8 cellular contexts compared by ENCODE assay signal in the genomic region with DNA sequence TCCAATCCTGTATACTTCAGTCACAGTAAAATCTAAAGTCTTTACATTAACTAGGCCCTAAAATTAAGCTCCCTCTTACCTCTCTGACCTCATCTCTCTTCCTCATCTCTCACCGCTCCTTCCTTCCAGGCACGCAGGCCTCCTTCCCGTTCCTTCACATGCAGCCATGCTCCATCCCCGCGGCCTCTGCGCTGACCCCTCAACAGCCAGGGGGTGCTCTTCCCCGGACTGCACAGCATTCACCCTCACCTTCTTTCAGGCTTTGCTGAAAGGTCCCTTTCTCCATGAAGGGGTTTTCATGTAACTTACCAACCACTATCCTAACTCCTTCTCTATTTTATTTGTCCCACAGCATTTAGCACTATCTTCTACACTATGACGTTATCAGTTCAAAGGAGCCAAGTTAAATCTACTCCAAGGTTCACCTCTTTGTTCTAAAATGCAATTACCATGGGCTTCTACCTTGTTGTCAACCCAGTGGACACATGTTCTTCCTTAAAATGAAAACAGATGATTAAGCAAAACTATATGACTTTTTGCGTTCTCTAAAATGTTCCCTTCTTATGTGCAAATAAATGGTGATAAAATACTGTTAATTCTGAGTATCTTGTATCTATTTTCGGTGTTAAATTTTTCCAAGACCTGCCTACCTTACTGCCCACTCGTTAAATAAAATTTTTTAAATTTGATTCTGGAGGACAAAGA. TPM values are rescaled to one million over a fixed set of nuclear protein-coding genes. Genes with fewer than 3 reads are reported as not detected.
DNase-seq lines count a peak whose midpoint lies in the region; ATAC-seq and TF ChIP-seq lines count a peak whose summit lies in the region.

No MANE protein-coding gene starts in this region.

- H3K14ac ChIP-seq in mesenchymal stem cell (ENCODE audit: low read length in 2 of 2), result no peak overlapping the region

- H3K4me1 ChIP-seq in BE2C (no peaks in the 10 kb centered on the region), mesenchymal stem cell (ENCODE audit: control insufficient read depth, insufficient read depth, low read depth, low read length) (peaks cover 3% of the 10 kb centered on the region)

- peak; percentile 47 for TF ChIP-seq CTCF in BE2C (IDR thresholded peaks at IDR 0.05; ENCODE audit: low read depth, low read length)

- H3K36me3 Mint-ChIP-seq in IgD-negative memory B cell, result peaks cover 13% of the 10 kb centered on the region
- peaks cover 63% of the 10 kb centered on the region for H3K36me3 Mint-ChIP-seq in dendritic cell treated with granulocyte-macrophage colony-stimulating factor and Interleukin-4, amounts not matched to agents 40 ng/mL and 50 ng/mL, for 4 days (ENCODE audit: low read depth)

- H3K4me3 Mint-ChIP-seq in IgD-negative memory B cell, result peak overlapping the region in 1 of 4 donors; percentile 18
- H3K4me3 Mint-ChIP-seq in dendritic cell treated with granulocyte-macrophage colony-stimulating factor and Interleukin-4, amounts not matched to agents 40 ng/mL and 50 ng/mL, for 4 days, result no peak overlapping the region

- no peak overlapping the region for H2BK12ac ChIP-seq in mesenchymal stem cell (ENCODE audit: low read length in 2 of 2)

- peaks cover 5 to 13% (median 9%) of the 10 kb centered on the region in 3 donors for H3K4me1 Mint-ChIP-seq in IgD-negative memory B cell
- H3K4me1 Mint-ChIP-seq in dendritic cell treated with granulocyte-macrophage colony-stimulating factor and Interleukin-4, amounts not matched to agents 40 ng/mL and 50 ng/mL, for 4 days (ENCODE audit: low read depth), result peaks cover 23% of the 10 kb centered on the region

- H3K9me3 Mint-ChIP-seq in IgD-negative memory B cell, result peaks cover 0 to 8% (median 2%) of the 10 kb centered on the region in 3 donors
- no peaks in the 10 kb centered on the region for H3K9me3 Mint-ChIP-seq in dendritic cell treated with granulocyte-macrophage colony-stimulating factor and Interleukin-4, amounts not matched to agents 40 ng/mL and 50 ng/mL, for 4 days

- no peak overlapping the region for H3K4me2 ChIP-seq in mesenchymal stem cell (ENCODE audit: low read length, poor library complexity, severe bottlenecking)

- H3K4ac ChIP-seq in mesenchymal stem cell (ENCODE audit: low read depth in 1 of 2, low read length in 2 of 2), result no peak overlapping the region

- no peak overlapping the region for H3K23ac ChIP-seq in mesenchymal stem cell (ENCODE audit: low read length in 2 of 2)

- H3K27ac Mint-ChIP-seq in IgD-negative memory B cell, result peak overlapping the region in 2 of 3 donors; percentile 73 to 87
- H3K27ac Mint-ChIP-seq in dendritic cell treated with granulocyte-macrophage colony-stimulating factor and Interleukin-4, amounts not matched to agents 40 ng/mL and 50 ng/mL, for 4 days, result peak overlapping the region; percentile 1

- intact Hi-C loops in dendritic cell treated with granulocyte-macrophage colony-stimulating factor and Interleukin-4, amounts not matched to agents 40 ng/mL and 50 ng/mL, for 4 days (cut with micrococcal nuclease), result no loop called here

- no peak overlapping the region for H2BK120ac ChIP-seq in mesenchymal stem cell (ENCODE audit: low read depth, low read length)

- H3K27ac ChIP-seq in mesenchymal stem cell (ENCODE audit: low read length, poor library complexity, severe bottlenecking), result no peak overlapping the region

- peak overlapping the region; percentile 34 for H4K91ac ChIP-seq in mesenchymal stem cell (ENCODE audit: low read length)

- ATAC-seq in HG03139 (IDR thresholded peaks at IDR 0.05; ENCODE audit: unreplicated experiment) (no peak), HG02623 (IDR thresholded peaks at IDR 0.05; ENCODE audit: unreplicated experiment) (no peak), HG02852 (IDR thresholded peaks at IDR 0.05; ENCODE audit: unreplicated experiment) (no peak), HG02973 (IDR thresholded peaks at IDR 0.05; ENCODE audit: unreplicated experiment) (no peak)

- H2AFZ ChIP-seq in mesenchymal stem cell (ENCODE audit: low read depth, low read length), result no peak overlapping the region

- H2BK15ac ChIP-seq in mesenchymal stem cell (ENCODE audit: low read depth, poor library complexity, severe bottlenecking), result no peak overlapping the region

- H2AK5ac ChIP-seq in mesenchymal stem cell (ENCODE audit: low read length, severe bottlenecking), result no peak overlapping the region

- no peaks in the 10 kb centered on the region for H3K9me3 ChIP-seq in BE2C
- peaks cover 4% of the 10 kb centered on the region for H3K9me3 ChIP-seq in mesenchymal stem cell (ENCODE audit: control insufficient read depth, low read length)

- H3K27me3 ChIP-seq in BE2C (no peaks in the 10 kb centered on the region), mesenchymal stem cell (ENCODE audit: control insufficient read depth in 1 of 2, insufficient read depth in 1 of 2, low read length in 2 of 2) (no peaks in the 10 kb centered on the region)

- H2BK5ac ChIP-seq in mesenchymal stem cell (ENCODE audit: low read depth, low read length, poor library complexity, severe bottlenecking), result no peak overlapping the region

- DNase-seq in BE2C, result peak; percentile 20
- DNase-seq in mesenchymal stem cell, result no peak

- H3K18ac ChIP-seq in mesenchymal stem cell (ENCODE audit: low read depth in 1 of 2, low read length in 2 of 2), result no peak overlapping the region

- no peak overlapping the region for H3K9ac ChIP-seq in mesenchymal stem cell (ENCODE audit: low read length)

- H3K4me3 ChIP-seq in BE2C (ENCODE audit: low read depth, low read length) (no peak overlapping the region), mesenchymal stem cell (ENCODE audit: insufficient read depth in 1 of 2, low read depth in 1 of 2, low read length in 2 of 2) (no peak overlapping the region)

- no peak overlapping the region for H4K8ac ChIP-seq in mesenchymal stem cell (ENCODE audit: low read length)

- peaks cover 6% of the 10 kb centered on the region for H3K79me1 ChIP-seq in mesenchymal stem cell (replicated peaks; ENCODE audit: low read length, poor library complexity, severe bottlenecking)

- H3K27me3 Mint-ChIP-seq in IgD-negative memory B cell, result no peaks in the 10 kb centered on the region
- no peaks in the 10 kb centered on the region for H3K27me3 Mint-ChIP-seq in dendritic cell treated with granulocyte-macrophage colony-stimulating factor and Interleukin-4, amounts not matched to agents 40 ng/mL and 50 ng/mL, for 4 days

- 50% methylated on average over 8 of the region's 11 CpGs for WGBS in mesenchymal stem cell

- H3K36me3 ChIP-seq in BE2C, result peaks cover 14% of the 10 kb centered on the region
- H3K36me3 ChIP-seq in mesenchymal stem cell (ENCODE audit: control insufficient read depth in 1 of 2, insufficient read depth in 2 of 2, low read depth in 1 of 2, low read length in 2 of 2), result peaks cover 6 to 62% of the 10 kb centered on the region in 2 experiments

RNA-seq across cellular contexts. Expression of gene APOA1, which starts 57.8 kb away (rescaled TPM):
- 1.1 TPM for polyA plus RNA-seq in BE2C (2012; ENCODE audit: insufficient read depth, insufficient read length, low read depth)
- polyA plus RNA-seq in IgD-negative memory B cell, result not detected
- not detected for polyA plus RNA-seq in mesenchymal stem cell (2013, experiment 1 of 2)
- not detected for polyA plus RNA-seq in mesenchymal stem cell (2013, experiment 2 of 2)
